ENCODE assay signal across 21 cellular contexts in the genomic region with DNA sequence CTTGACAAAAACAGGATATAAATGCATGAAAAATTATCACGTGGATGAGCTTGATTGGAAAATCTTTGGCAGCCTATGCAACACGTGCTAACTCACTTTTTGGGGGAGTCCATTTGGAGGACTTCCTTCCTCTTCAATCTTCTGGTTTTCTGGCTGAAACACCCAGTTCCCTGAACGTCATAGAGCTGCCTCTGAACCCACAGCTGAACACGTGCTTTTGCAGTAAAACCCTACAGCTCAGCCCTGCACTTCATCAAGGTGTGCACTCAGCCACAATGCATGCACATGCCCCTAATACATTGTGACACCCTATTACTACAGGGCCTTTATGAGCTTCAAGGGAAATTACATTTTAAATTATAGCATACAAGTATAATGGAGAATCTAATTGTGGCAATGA.
"Had no signal": no experiment of that assay in that cellular context is flagged by ENCODE, and none has a peak within 500 bp of the region (broad histone marks: within the 10 kb centered on the region; RNA-seq: fewer than 3 reads in every experiment).

No MANE protein-coding gene starts in this region.

- ATAC-seq: effector memory CD8-positive, alpha-beta T cell; gastroesophageal sphincter; left lung; mucosa of descending colon; natural killer cell; right cardiac atrium had no signal

- H3K4me3 Mint-ChIP-seq: dendritic cell treated with granulocyte-macrophage colony-stimulating factor and Interleukin-4, amounts not matched to agents 40 ng/mL and 50 ng/mL, for 4 days; effector memory CD8-positive, alpha-beta T cell; natural killer cell; neural progenitor cell had no signal

- H3K27ac Mint-ChIP-seq: dendritic cell treated with granulocyte-macrophage colony-stimulating factor and Interleukin-4, amounts not matched to agents 40 ng/mL and 50 ng/mL, for 4 days; effector memory CD8-positive, alpha-beta T cell; natural killer cell; neural progenitor cell; progenitor cell of endocrine pancreas had no signal

- DNase-seq: effector memory CD8-positive, alpha-beta T cell; esophagus squamous epithelium; foreskin fibroblast; glutamatergic neuron; islet precursor cell; left lung; mucosa of descending colon; natural killer cell; nucleus accumbens; ovary; right cardiac atrium; small intestine; stimulated activated CD4-positive, alpha-beta T cell treated with anti-CD3 and anti-CD28 coated beads, Interleukin-12 subunit alpha, Interleukin-12 subunit beta, amount 100 ng/mL, for 4 hours; stimulated activated naive CD4-positive, alpha-beta T cell; stomach; substantia nigra; transverse colon had no signal

- H3K27me3 Mint-ChIP-seq: dendritic cell treated with granulocyte-macrophage colony-stimulating factor and Interleukin-4, amounts not matched to agents 40 ng/mL and 50 ng/mL, for 4 days; effector memory CD8-positive, alpha-beta T cell; progenitor cell of endocrine pancreas had no signal

- H3K4me1 Mint-ChIP-seq: natural killer cell had no signal

- H3K36me3 Mint-ChIP-seq: natural killer cell, neural progenitor cell had no signal

- FAIRE-seq: small intestine had no signal
